ENCODE assay signal across 8 cellular contexts in genomic region chr22:31082606-31083376, GRCh38. TPM values are rescaled to one million over a fixed set of nuclear protein-coding genes. Genes with fewer than 3 reads are reported as not detected.
A peak's percentile ranks its signal among the peaks of the same experiment; 100 is the strongest.
DNase-seq lines count a peak whose midpoint lies in the region; ATAC-seq and TF ChIP-seq lines count a peak whose summit lies in the region.

No MANE protein-coding gene starts in this region.

- intact Hi-C loops in body of pancreas (cut with DNase I) = no loop called here

- no peaks in the 10 kb centered on the region for H3K9me3 ChIP-seq in body of pancreas

- in situ Hi-C loops in GM13976 (cut with MboI; ENCODE audit: low sequenced_read_pairs, unreplicated experiment) = no loop called here

- H3K36me3 ChIP-seq in body of pancreas (replicated peaks in 1 of 2; ENCODE audit: insufficient read depth in 1 of 2, low read depth in 2 of 2) (no peaks in the 10 kb centered on the region), kidney epithelial cell (ENCODE audit: control insufficient read depth, insufficient read depth, low read length) (peaks cover 2% of the 10 kb centered on the region)

- H3K27me3 ChIP-seq in body of pancreas (no peaks in the 10 kb centered on the region), kidney epithelial cell (ENCODE audit: control insufficient read depth, insufficient read depth, low read length) (no peaks in the 10 kb centered on the region)

- TF ChIP-seq POLR2A in body of pancreas (IDR thresholded peaks at IDR 0.05) = no peak

- peak; percentile 33 for TF ChIP-seq CTCF in GM13976 (IDR thresholded peaks at IDR 0.05; ENCODE audit: borderline replicate concordance, control extremely low read depth, extremely low read depth, insufficient read depth, missing control alignments)
- TF ChIP-seq CTCF in body of pancreas (IDR thresholded peaks at IDR 0.05) = peak in 6 of 7 experiments; percentile 29 to 52 (median 45)
- TF ChIP-seq CTCF in kidney epithelial cell (IDR thresholded peaks at IDR 0.05; ENCODE audit: insufficient read depth, low read length, poor library complexity, severe bottlenecking) = peak; percentile 66

- peak; percentile 31 for DNase-seq in A172 (ENCODE audit: low spot score)
- DNase-seq in GM13976 (ENCODE audit: low spot score) = no peak
- DNase-seq in SK-N-DZ (ENCODE audit: low spot score) = peak; percentile 55
- DNase-seq in body of pancreas = peak; percentile 69 to 75 (median 74)
- no peak for DNase-seq in kidney epithelial cell (ENCODE audit: low read depth)
- DNase-seq in stimulated activated CD4-positive, alpha-beta T cell treated with anti-CD3 and anti-CD28 coated beads, Interleukin-4, amount 100 ng/mL, for 48 hours (ENCODE audit: low read depth in 2 of 2) = peak; percentile 65 to 76
- no peak for DNase-seq in NCI-H226

- H3K4me1 ChIP-seq in body of pancreas = peaks cover 77% of the 10 kb centered on the region

- WGBS in body of pancreas, 2 donors = 41 to 57% methylated on average over 6 to 11 of the region's 11 CpGs

- H3K4me3 ChIP-seq in body of pancreas (no peak overlapping the region), kidney epithelial cell (ENCODE audit: low read depth, low read length) (peak overlapping the region; percentile 68)

- H3K27ac ChIP-seq in body of pancreas = peak overlapping the region; percentile 91 to 97 (median 93)

- no peak for ATAC-seq in body of pancreas
- no peak for ATAC-seq in GM18909 (IDR thresholded peaks at IDR 0.05; ENCODE audit: poor library complexity, unreplicated experiment)

RNA-seq across cellular contexts. Expression of gene SMTN, which starts 1.7 kb away (rescaled TPM):
- 55.8 and 61.1 TPM in 2 replicates for total RNA-seq in A172 (2014; rRNA removed; shearing (Covaris generic))
- polyA plus RNA-seq in SK-N-DZ (2014; cell fraction: cytosol; rRNA removed) = 14.0 and 14.8 TPM in 2 replicates
- 28.4 and 31.0 TPM in 2 replicates for polyA plus RNA-seq in SK-N-DZ (2014; cell fraction: nucleus; rRNA removed)
- total RNA-seq in body of pancreas = 10 to 100 TPM; 35.5 to 50.1 TPM
- 51.7 and 55.4 TPM in 2 replicates for total RNA-seq in kidney epithelial cell

RNA-seq across cellular contexts. Expression of gene SELENOM, which starts 24.6 kb away (rescaled TPM):
- total RNA-seq in A172 (2014; rRNA removed; shearing (Covaris generic)) = 128 and 162 TPM in 2 replicates
- polyA plus RNA-seq in SK-N-DZ (2014; cell fraction: cytosol; rRNA removed) = 29.5 and 57.4 TPM in 2 replicates
- 34.0 and 36.9 TPM in 2 replicates for polyA plus RNA-seq in SK-N-DZ (2014; cell fraction: nucleus; rRNA removed)
- total RNA-seq in body of pancreas (100 to 1,000 TPM; 127 to 198 TPM), kidney epithelial cell (55.2 and 60.4 TPM in 2 replicates)

RNA-seq across cellular contexts. Expression of gene INPP5J, which starts 40.0 kb away (rescaled TPM):
- 0.33 and 1.3 TPM in 2 replicates for total RNA-seq in A172 (2014; rRNA removed; shearing (Covaris generic))
- 8.2 and 9.5 TPM in 2 replicates for polyA plus RNA-seq in SK-N-DZ (2014; cell fraction: cytosol; rRNA removed)
- polyA plus RNA-seq in SK-N-DZ (2014; cell fraction: nucleus; rRNA removed) = 10.4 and 14.3 TPM in 2 replicates
- total RNA-seq in body of pancreas (10 to 100 TPM; 16.1 to 17.8 TPM), kidney epithelial cell (5.5 and 5.6 TPM in 2 replicates)

RNA-seq across cellular contexts. Expression of gene PLA2G3, which starts 57.5 kb away (rescaled TPM):
- not detected in 2 replicates for total RNA-seq in A172 (2014; rRNA removed; shearing (Covaris generic))
- polyA plus RNA-seq in SK-N-DZ (2014; cell fraction: cytosol; rRNA removed) = 13.6 and 14.3 TPM in 2 replicates
- 22.7 and 26.2 TPM in 2 replicates for polyA plus RNA-seq in SK-N-DZ (2014; cell fraction: nucleus; rRNA removed)
- not detected for total RNA-seq in body of pancreas
- 0.46 and 0.48 TPM in 2 replicates for total RNA-seq in kidney epithelial cell

Comparison
In these comparisons a context has a peak if more than half of its experiments do, and no peak if none do; other contexts are left out.
1. DNase-seq: peak in A172 (single experiment), SK-N-DZ (single experiment), body of pancreas (4 of 4) and stimulated activated CD4-positive, alpha-beta T cell treated with anti-CD3 and anti-CD28 coated beads, Interleukin-4, amount 100 ng/mL, for 48 hours (2 of 2); none in GM13976 (single experiment), kidney epithelial cell (single experiment) and NCI-H226 (single experiment).
2. Peak in every context shown above with its lines, with median percentiles within 50 percentile points of each other: CTCF ChIP-seq.